11 cellular contexts compared by ENCODE assay signal in genomic region chr21:42235593-42235992, GRCh38. TPM values are rescaled to one million over a fixed set of nuclear protein-coding genes. Genes with fewer than 3 reads are reported as not detected.
DNase-seq lines count a peak whose midpoint lies in the region; ATAC-seq, FAIRE-seq and TF ChIP-seq lines count a peak whose summit lies in the region.
"Had no signal": no experiment of that assay in that cellular context is flagged by ENCODE, and none has a peak within 500 bp of the region (broad histone marks: within the 10 kb centered on the region; RNA-seq: fewer than 3 reads in every experiment).

No MANE protein-coding gene starts in this region.

- TF ChIP-seq CTCF in RWPE1 (conservative IDR thresholded peaks at IDR 0.05; ENCODE audit: low read depth) (no peak), H1 (IDR thresholded peaks at IDR 0.05; ENCODE audit: control extremely low read depth in 1 of 3, insufficient read depth in 1 of 3, low read depth in 1 of 3, low read length in 3 of 3) (no peak)

- H3K18ac ChIP-seq in H1 (ENCODE audit: extremely low read depth, low read length), result 0 out of 2 replicates have a peak overlapping the region, but pooled peaks have one; percentile 66

- H3K14ac ChIP-seq in H1 (ENCODE audit: insufficient read length), result no peak overlapping the region

- H4K8ac ChIP-seq in H1 (ENCODE audit: extremely low read depth, insufficient read depth, low read length), result no peak overlapping the region

- no peaks in the 10 kb centered on the region for H3K36me3 Mint-ChIP-seq in CD8-positive, alpha-beta memory T cell

- no peak for ATAC-seq in GM21737 (IDR thresholded peaks at IDR 0.05; ENCODE audit: unreplicated experiment)

- 87% methylated on average over 9 of the region's 9 CpGs; no CpG with 5 or more reads in 1 of the 2 experiments for WGBS in H1 (ENCODE audit: extremely low coverage in 1 of 2, insufficient coverage in 1 of 2, insufficient read length in 1 of 2, insufficient replicate concordance in 2 of 2, low coverage in 1 of 2, low lambda C conversion rate in 2 of 2, missing lambda C conversion rate in 1 of 2), 2 experiments

- H2AK5ac ChIP-seq in H1 (ENCODE audit: low read depth, low read length), result peak overlapping the region; percentile 71; the same call in 1 of the 2 replicates

- TF ChIP-seq RAD21 in H1 (IDR thresholded peaks at IDR 0.05 in 1 of 2, conservative IDR thresholded peaks at IDR 0.05 in 1 of 2; ENCODE audit: low read depth in 2 of 2, low read length in 2 of 2), result no peak

- POLR2A ChIA-PET in CD8-positive, alpha-beta memory T cell (lab: Charles Lee), result interaction anchor here (1.0 kb wide), 1 partner anchor 16 kb away, joined by 3 read pairs; no protein-coding TSS in a partner anchor
- POLR2A ChIA-PET in RWPE1 (lab: Yijun Ruan, JAX; ENCODE audit: low non-redundant PET), result no interaction called here
- POLR2A ChIA-PET in H1 (lab: Charles Lee; ENCODE audit: partially characterized antibody), result interaction anchor here (0.7 to 2.8 kb wide), 3 partner anchors 9 to 15 kb away, joined by 3 to 18 read pairs (median 5); no protein-coding TSS in a partner anchor

- no peak for TF ChIP-seq POLR2A in H1 (IDR thresholded peaks at IDR 0.05; ENCODE audit: control extremely low read depth in 1 of 2, low read depth in 2 of 2, low read length in 2 of 2)

- no peak for TF ChIP-seq EP300 in H1 (IDR thresholded peaks at IDR 0.05; ENCODE audit: borderline replicate concordance in 1 of 2, low read depth in 2 of 2, low read length in 2 of 2)

- H3K56ac ChIP-seq in H1 (replicated peaks; ENCODE audit: insufficient read length, low read depth, low read length), result no peak overlapping the region

- no peak overlapping the region for H4K5ac ChIP-seq in H1 (ENCODE audit: insufficient read length, low read depth, low read length)

- peaks cover 79 to 96% (median 85%) of the 10 kb centered on the region in 3 donors for H3K4me1 Mint-ChIP-seq in CD8-positive, alpha-beta memory T cell

- no peak overlapping the region for H3K23ac ChIP-seq in H1 (ENCODE audit: insufficient read length)

- H3K9ac ChIP-seq in H1 (replicated peaks in 1 of 4; ENCODE audit: extremely low read depth in 1 of 4, low read depth in 3 of 4, low read length in 3 of 4), result no peak overlapping the region

- H4K20me1 ChIP-seq in H1 (replicated peaks in 1 of 2; ENCODE audit: control insufficient read depth in 1 of 2, insufficient read depth in 2 of 2, low read length in 2 of 2), result peaks cover 0 to 1% of the 10 kb centered on the region in 2 experiments

- H4K91ac ChIP-seq in H1 (replicated peaks; ENCODE audit: insufficient read length, low read length), result no peak overlapping the region

- peak overlapping the region; percentile 43 to 90 (median 76) for H3K4me3 Mint-ChIP-seq in CD8-positive, alpha-beta memory T cell

- H3K27ac ChIP-seq in CD8-positive, alpha-beta memory T cell (ENCODE audit: low read depth, low read length), result no peak overlapping the region
- H3K27ac ChIP-seq in RWPE1, result peak overlapping the region; percentile 14
- H3K27ac ChIP-seq in H1 (ENCODE audit: low read depth, low read length), result no peak overlapping the region

- H3K9me3 ChIP-seq in CD8-positive, alpha-beta memory T cell (ENCODE audit: low read length), result no peaks in the 10 kb centered on the region
- H3K9me3 ChIP-seq in H1 (ENCODE audit: insufficient read depth in 2 of 2, low read depth in 1 of 2, low read length in 1 of 2), result no peaks in the 10 kb centered on the region
- H3K9me3 ChIP-seq: thoracic aorta had no signal

- peaks cover 94% of the 10 kb centered on the region for H3K4me1 ChIP-seq in CD8-positive, alpha-beta memory T cell (ENCODE audit: insufficient read depth, low read length)
- H3K4me1 ChIP-seq in H1 (replicated peaks in 1 of 4; ENCODE audit: control insufficient read depth in 3 of 4, insufficient read depth in 4 of 4, low read length in 3 of 4), result peaks cover 7 to 21% (median 13%) of the 10 kb centered on the region in 4 experiments

- H3K27ac Mint-ChIP-seq in CD8-positive, alpha-beta memory T cell, result peak overlapping the region; percentile 81 to 99 (median 95)

- no peak for FAIRE-seq in H1 (lab: Jason Lieb, UNC)

- H3K79me1 ChIP-seq in H1 (ENCODE audit: low read depth, low read length), result no peaks in the 10 kb centered on the region

- H2BK120ac ChIP-seq in H1 (replicated peaks; ENCODE audit: low read depth, low read length), result no peak overlapping the region

- H3K4me2 ChIP-seq in H1 (ENCODE audit: insufficient read depth in 1 of 2, low read depth in 2 of 2, low read length in 2 of 2), result peak overlapping the region; percentile 59 to 94; a peak in 3 of 4 replicates

- CTCF ChIA-PET in CD8-positive, alpha-beta memory T cell (lab: Charles Lee), result interaction anchor here (4.0 kb wide), 1 partner anchor 23 kb away, joined by 21 read pairs; no protein-coding TSS in a partner anchor
- CTCF ChIA-PET in RWPE1 (lab: Yijun Ruan, JAX), result no interaction called here
- CTCF ChIA-PET in H1 (lab: Charles Lee; ENCODE audit: partially characterized antibody), result interaction anchor here (1.1 to 4.2 kb wide), 2 partner anchors 24 to 41 kb away, joined by 3 to 31 read pairs; no protein-coding TSS in a partner anchor

- H2BK20ac ChIP-seq in H1 (ENCODE audit: low read length), result peak overlapping the region; percentile 72; the same call in 1 of the 2 replicates

- no peaks in the 10 kb centered on the region for H3K36me3 ChIP-seq in CD8-positive, alpha-beta memory T cell (ENCODE audit: insufficient read depth, low read length)
- no peaks in the 10 kb centered on the region for H3K36me3 ChIP-seq in H1 (ENCODE audit: control insufficient read depth in 2 of 4, insufficient read depth in 4 of 4, low read length in 3 of 4)
- H3K36me3 ChIP-seq: thoracic aorta had no signal

- no peaks in the 10 kb centered on the region for H3K79me2 ChIP-seq in H1 (ENCODE audit: control insufficient read depth in 1 of 2, insufficient read depth in 2 of 2, low read length in 2 of 2)

- no peak overlapping the region for H2BK5ac ChIP-seq in H1 (ENCODE audit: low read depth, low read length)

- no peak overlapping the region for H3K4me3 ChIP-seq in CD8-positive, alpha-beta memory T cell (ENCODE audit: low read length)
- peak overlapping the region in 1 of 4 experiments; percentile 60; a peak in 2 of 8 replicates for H3K4me3 ChIP-seq in H1 (ENCODE audit: extremely low read depth in 1 of 4, insufficient read depth in 2 of 4, low read depth in 3 of 4, low read length in 4 of 4)

- no peak overlapping the region for H3K4ac ChIP-seq in H1 (replicated peaks; ENCODE audit: insufficient read length, low read depth, low read length)

- no peak overlapping the region for H2BK15ac ChIP-seq in H1 (ENCODE audit: low read length)

- peaks cover 5% of the 10 kb centered on the region; the same call in 1 of the 2 replicates for H3K23me2 ChIP-seq in H1 (ENCODE audit: low read depth, low read length)

- DNase-seq in CD8-positive, alpha-beta memory T cell, result peak in 1 of 5 donors; percentile 11
- DNase-seq in RWPE1 (ENCODE audit: low spot score) (no peak), H1 (ENCODE audit: low read depth in 1 of 2, low spot score in 2 of 2) (no peak), posterior vena cava (ENCODE audit: low spot score) (peak; percentile 44), SKM-1 treated with dmso at 0.1 percent for 144 hours (lab: John Stamatoyannopoulos, UW; ENCODE audit: unreplicated experiment) (no peak), occipital lobe (lab: John Stamatoyannopoulos, UW) (no peak), nucleus accumbens (lab: John Stamatoyannopoulos, UW) (no peak)
- DNase-seq: activated CD4-positive, alpha-beta T cell treated with anti-CD3 and anti-CD28 coated beads for 1 hour; KBM-7 had no signal

- peaks cover 0 to 3% of the 10 kb centered on the region in 2 donors for H3K27me3 Mint-ChIP-seq in CD8-positive, alpha-beta memory T cell

- H2AFZ ChIP-seq in H1 (ENCODE audit: low read length), result no peak overlapping the region

- peak overlapping the region; percentile 96; the same call in 1 of the 2 replicates for H2BK12ac ChIP-seq in H1 (ENCODE audit: low read depth, low read length)

- no peaks in the 10 kb centered on the region for H3K27me3 ChIP-seq in CD8-positive, alpha-beta memory T cell (ENCODE audit: insufficient read depth, low read length, poor library complexity, severe bottlenecking)
- H3K27me3 ChIP-seq in H1 (replicated peaks in 1 of 4; ENCODE audit: control insufficient read depth in 3 of 4, extremely low read depth in 1 of 4, insufficient read depth in 3 of 4, low read length in 3 of 4), result peaks cover 0 to 24% (median 20%) of the 10 kb centered on the region in 4 experiments; a peak in 6 of 7 replicates

- H3K9me3 Mint-ChIP-seq in CD8-positive, alpha-beta memory T cell, result no peaks in the 10 kb centered on the region

- intact Hi-C loops in posterior vena cava (cut with DNase I), result no loop called here

TF ChIP-seq in H1, 55 proteins besides CTCF, POLR2A, EP300 and RAD21:
- no peak for TF ChIP-seq TBP (IDR thresholded peaks at IDR 0.05; ENCODE audit: low read depth, low read length)
- no peak for TF ChIP-seq KDM1A (IDR thresholded peaks at IDR 0.05; ENCODE audit: borderline replicate concordance, low read length)
- no peak for TF ChIP-seq TAF1 (IDR thresholded peaks at IDR 0.05; ENCODE audit: low read depth, low read length)
- TF ChIP-seq SIRT6 (IDR thresholded peaks at IDR 0.05; ENCODE audit: low read length), result no peak
- no peak for TF ChIP-seq SAP30 (IDR thresholded peaks at IDR 0.05; ENCODE audit: insufficient read depth, insufficient replicate concordance, low read length)
- TF ChIP-seq E2F6 (IDR thresholded peaks at IDR 0.05), result no peak

RNA-seq across cellular contexts. Expression of gene ABCG1, which starts 16.7 kb away (rescaled TPM):
- 1 to 10 TPM; 3.7 to 3.8 TPM for total RNA-seq in CD8-positive, alpha-beta memory T cell
- 15.7 TPM for polyA plus RNA-seq in CD8-positive, alpha-beta memory T cell
- total RNA-seq in H1 (2021; fragmentation: NEBNext Ultra II Directional; extraction: Animal tissue kit (Norgen Biotek cat#: 25700)), result 4.0 TPM in 2 replicates
- polyA plus RNA-seq in H1 (2011; rRNA removed), result 2.1 and 3.8 TPM in 2 replicates
- 2.6 TPM for polyA plus RNA-seq in H1 (2011; cell fraction: cytosol; rRNA removed)
- polyA plus RNA-seq in H1 (2011; cell fraction: nucleus; rRNA removed), result 5.8 TPM
- 1.7 to 2.7 TPM (median 2.3 TPM) in 4 replicates for polyA plus RNA-seq in H1 (2012, experiment 1 of 2)
- polyA plus RNA-seq in H1 (2012, experiment 2 of 2), result 2.4 TPM
- 1.4 TPM for polyA plus RNA-seq in H1 (2013, experiment 1 of 2)
- 1.3 TPM for polyA plus RNA-seq in H1 (2013, experiment 2 of 2)
- 3.7 and 4.0 TPM in 2 replicates for polyA minus RNA-seq in H1 (2011; rRNA and poly(A)+ RNA removed)
- polyA minus RNA-seq in H1 (2011; cell fraction: cytosol; rRNA and poly(A)+ RNA removed), result 2.9 TPM
- 3.6 TPM for polyA minus RNA-seq in H1 (2011; cell fraction: nucleus; rRNA and poly(A)+ RNA removed)
- total RNA-seq in posterior vena cava (10 to 100 TPM; 11.8 to 12.4 TPM), occipital lobe (16.1 TPM)
